In genomic region chr1:67836769-67837168, GRCh38 we compare ENCODE assay signal across 21 cellular contexts. TPM values are rescaled to one million over a fixed set of nuclear protein-coding genes. Genes with fewer than 3 reads are reported as not detected.
DNase-seq lines count a peak whose midpoint lies in the region; ATAC-seq and TF ChIP-seq lines count a peak whose summit lies in the region.
"Had no signal": no experiment of that assay in that cellular context is flagged by ENCODE, and none has a peak within 500 bp of the region (broad histone marks: within the 10 kb centered on the region; RNA-seq: fewer than 3 reads in every experiment).

No MANE protein-coding gene starts in this region.

- no peak for DNase-seq in MCF 10A (ENCODE audit: unreplicated experiment)
- no peak for DNase-seq in breast epithelium (ENCODE audit: low spot score in 2 of 2)
- peak; percentile 93 for DNase-seq in epithelial cell of prostate (ENCODE audit: low read depth, low spot score)
- no peak for DNase-seq in mesothelial cell of epicardium (ENCODE audit: low spot score in 2 of 2, unreplicated experiment in 2 of 2)
- DNase-seq in NCI-H2107 (lab: John Stamatoyannopoulos, UW), result no peak
- no peak for DNase-seq in GF-D8 (lab: John Stamatoyannopoulos, UW)
- DNase-seq: AML-193; C1 segment of cervical spinal cord; CD8-positive, alpha-beta T cell; GOT3; KG1; NCI-H1092 treated with DMSO at 0.1 percent for 48 hours; NCI-H1436 treated with DMSO at 0.1 percent for 48 hours; NCI-H2029; NCI-H2171 treated with DMSO at 0.1 percent for 48 hours; NCI-H526; OCI-M1; Right ventricle myocardium superior had no signal

- H3K4me3 ChIP-seq in breast epithelium, result no peak overlapping the region

- H3K4me1 ChIP-seq in breast epithelium, result no peaks in the 10 kb centered on the region

- no peaks in the 10 kb centered on the region for H3K27me3 Mint-ChIP-seq in MCF 10A (ENCODE audit: insufficient read depth, unreplicated experiment)
- H3K27me3 Mint-ChIP-seq in mesothelial cell of epicardium (ENCODE audit: low read depth), result no peaks in the 10 kb centered on the region

- H3K36me3 Mint-ChIP-seq in MCF 10A (ENCODE audit: insufficient read depth, unreplicated experiment) (no peaks in the 10 kb centered on the region), mesothelial cell of epicardium (no peaks in the 10 kb centered on the region)
- H3K36me3 Mint-ChIP-seq: CD8-positive, alpha-beta T cell had no signal

- TF ChIP-seq POLR2A in breast epithelium (IDR thresholded peaks at IDR 0.05), result no peak

- intact Hi-C loops in MCF 10A (cut with micrococcal nuclease) (no loop called here), breast epithelium (cut with DNase I; ENCODE audit: low total_unique reads) (no loop called here)

- CTCF ChIA-PET in MCF 10A (lab: Yijun Ruan, JAX), result interaction anchor here (0.5 to 10.4 kb wide), 13 partner anchors 13 to 625 kb away, joined by 3 to 174 read pairs (median 3); no protein-coding TSS in a partner anchor

- H3K9me3 Mint-ChIP-seq in MCF 10A (ENCODE audit: unreplicated experiment), result no peaks in the 10 kb centered on the region
- H3K9me3 Mint-ChIP-seq in mesothelial cell of epicardium, result no peaks in the 10 kb centered on the region
- H3K9me3 Mint-ChIP-seq: CD8-positive, alpha-beta T cell had no signal

- H3K9me3 ChIP-seq in breast epithelium, result no peaks in the 10 kb centered on the region

- H3K36me3 ChIP-seq in breast epithelium, result no peaks in the 10 kb centered on the region

- POLR2A ChIA-PET in MCF 10A (lab: Yijun Ruan, JAX), result interaction anchor here (0.7 to 13.7 kb wide), 15 partner anchors 10 to 154 kb away, joined by 3 to 262 read pairs (median 4); no protein-coding TSS in a partner anchor

- ATAC-seq in HG03139 (IDR thresholded peaks at IDR 0.05; ENCODE audit: unreplicated experiment) (no peak), GM19351 (IDR thresholded peaks at IDR 0.05; ENCODE audit: unreplicated experiment) (no peak)
- ATAC-seq: CD8-positive, alpha-beta T cell had no signal

- H3K27ac ChIP-seq in breast epithelium, result no peak overlapping the region
- peak overlapping the region; percentile 75 for H3K27ac ChIP-seq in epithelial cell of prostate
- H3K27ac ChIP-seq: HL-60 had no signal

- H3K27me3 ChIP-seq in breast epithelium, result no peaks in the 10 kb centered on the region

- H3K27ac Mint-ChIP-seq in MCF 10A (ENCODE audit: low read depth, unreplicated experiment) (peak overlapping the region; percentile 42), mesothelial cell of epicardium (peak overlapping the region; percentile 77)
- H3K27ac Mint-ChIP-seq: CD8-positive, alpha-beta T cell had no signal

- H3K4me3 Mint-ChIP-seq in MCF 10A (ENCODE audit: unreplicated experiment) (no peak overlapping the region), mesothelial cell of epicardium (no peak overlapping the region)
- H3K4me3 Mint-ChIP-seq: CD8-positive, alpha-beta T cell had no signal

- TF ChIP-seq CTCF in MCF 10A (IDR thresholded peaks at IDR 0.05; ENCODE audit: unreplicated experiment) (no peak), breast epithelium (IDR thresholded peaks at IDR 0.05) (no peak), mesothelial cell of epicardium (IDR thresholded peaks at IDR 0.05; ENCODE audit: unreplicated experiment) (no peak)

- BruUV-seq in MCF 10A (replicated peaks; lab: Mats Ljungman, UMichigan), result no TSS peak

- peaks cover 50% of the 10 kb centered on the region for H3K4me1 Mint-ChIP-seq in MCF 10A (ENCODE audit: insufficient read depth, unreplicated experiment)
- peaks cover 76% of the 10 kb centered on the region for H3K4me1 Mint-ChIP-seq in mesothelial cell of epicardium

RNA-seq across cellular contexts. Expression of gene GNG12, which starts 3.5 kb away (rescaled TPM):
- 117 and 135 TPM in 2 replicates for total RNA-seq in MCF 10A (2022)
- 100 to 1,000 TPM in 1 of 3 donors, 10 to 100 TPM in 2; 82.1 to 100 (median 87.5) TPM for total RNA-seq in breast epithelium
- 40.5 to 43.0 TPM (median 40.5 TPM) in 3 replicates for total RNA-seq in mesothelial cell of epicardium
- total RNA-seq: CD8-positive, alpha-beta T cell had no signal
